Comparison of ENCODE assay signal across 17 cellular contexts in the genomic region with DNA sequence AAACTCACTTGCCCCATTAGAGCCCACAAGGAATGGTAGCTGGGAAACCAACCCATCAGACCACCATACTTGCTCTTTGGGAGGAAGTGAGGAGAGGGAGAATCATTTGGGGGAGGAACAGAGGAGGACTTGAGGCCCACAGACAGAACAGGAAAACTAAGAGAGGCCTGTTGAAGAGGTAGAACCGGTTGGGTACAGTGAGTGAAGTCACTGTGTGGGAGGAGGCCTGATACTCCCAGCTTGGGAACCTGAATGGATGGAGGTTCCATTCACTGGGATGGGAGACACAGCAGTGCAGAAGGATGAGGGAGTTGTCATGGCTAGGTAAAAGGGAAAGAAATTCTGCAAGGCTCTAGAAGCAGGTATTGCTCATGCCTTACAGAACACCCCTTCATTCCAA.
A peak's percentile ranks its signal among the peaks of the same experiment; 100 is the strongest.
DNase-seq lines count a peak whose midpoint lies in the region; ATAC-seq and TF ChIP-seq lines count a peak whose summit lies in the region.
"Had no signal": no experiment of that assay in that cellular context is flagged by ENCODE, and none has a peak within 500 bp of the region (broad histone marks: within the 10 kb centered on the region; RNA-seq: fewer than 3 reads in every experiment).

No MANE protein-coding gene starts in this region.

- peaks cover 11% of the 10 kb centered on the region for H3K4me1 ChIP-seq in Loucy (ENCODE audit: insufficient read depth, low read length, poor library complexity, severe bottlenecking)
- H3K4me1 ChIP-seq: Peyer's patch had no signal

- no peaks in the 10 kb centered on the region for H3K27me3 Mint-ChIP-seq in central memory CD8-positive, alpha-beta T cell
- no peaks in the 10 kb centered on the region for H3K27me3 Mint-ChIP-seq in neural crest cell (ENCODE audit: low read depth)

- no peaks in the 10 kb centered on the region for H3K9me2 ChIP-seq in Loucy (replicated peaks; ENCODE audit: low read depth, low read length)
- H3K9me2 ChIP-seq: SK-N-SH had no signal

- H3K27ac Mint-ChIP-seq in central memory CD8-positive, alpha-beta T cell (ENCODE audit: low read depth), result peak overlapping the region; percentile 36
- H3K27ac Mint-ChIP-seq in neural crest cell (ENCODE audit: unreplicated experiment), result peak overlapping the region; percentile 24
- H3K27ac Mint-ChIP-seq: H9 had no signal

- no peaks in the 10 kb centered on the region for H3K9me3 ChIP-seq in Loucy (ENCODE audit: insufficient read depth, low read depth, low read length)
- H3K9me3 ChIP-seq: Peyer's patch, SK-N-SH had no signal

- no peak overlapping the region for H3K4me2 ChIP-seq in Loucy (ENCODE audit: low read depth, low read length, poor library complexity, severe bottlenecking)
- H3K4me2 ChIP-seq: SK-N-SH had no signal

- no peak for TF ChIP-seq CTCF in Loucy (conservative IDR thresholded peaks at IDR 0.05; ENCODE audit: low read length)
- no peak for TF ChIP-seq CTCF in neural crest cell (conservative IDR thresholded peaks at IDR 0.05)

- peak; percentile 56 for DNase-seq in DMS53 (lab: John Stamatoyannopoulos, UW)
- no peak for DNase-seq in central memory CD8-positive, alpha-beta T cell (ENCODE audit: low spot score in 2 of 2)
- DNase-seq in neural crest cell (ENCODE audit: low read depth, low spot score), result no peak
- DNase-seq in kidney glomerular epithelial cell (lab: John Stamatoyannopoulos, UW), result no peak
- DNase-seq in COR-L47 (lab: John Stamatoyannopoulos, UW), result no peak
- DNase-seq: C1 segment of cervical spinal cord, H9, NCI-H1436, NCI-H2029, NCI-H2171 treated with DMSO at 0.1 percent for 48 hours, NCI-H446 treated with DMSO at 0.1 percent for 48 hours, NCI-H82, Peyer's patch, SHP77, SK-N-SH had no signal

- no peaks in the 10 kb centered on the region for H3K4me1 Mint-ChIP-seq in central memory CD8-positive, alpha-beta T cell
- H3K4me1 Mint-ChIP-seq in neural crest cell, result peaks cover 11% of the 10 kb centered on the region

- H3K4me3 ChIP-seq in Loucy (ENCODE audit: low read length, poor library complexity, severe bottlenecking), result no peak overlapping the region
- H3K4me3 ChIP-seq: Peyer's patch had no signal

- H4K20me1 ChIP-seq in Loucy (ENCODE audit: insufficient read depth, low read length, poor library complexity, severe bottlenecking), result no peaks in the 10 kb centered on the region

- H3K9ac ChIP-seq in Loucy (ENCODE audit: low read depth, low read length, poor library complexity, severe bottlenecking), result no peak overlapping the region
- H3K9ac ChIP-seq: SK-N-SH had no signal

- H3K79me2 ChIP-seq in Loucy (ENCODE audit: insufficient read depth, low read length), result no peaks in the 10 kb centered on the region

- H3K36me3 ChIP-seq in Loucy (ENCODE audit: insufficient read depth, low read length), result no peaks in the 10 kb centered on the region
- H3K36me3 ChIP-seq: Peyer's patch had no signal

- peak overlapping the region; percentile 63; the same call in 1 of the 2 replicates for H2AFZ ChIP-seq in Loucy (ENCODE audit: low read length)

- H3K27me3 ChIP-seq in Loucy (ENCODE audit: insufficient read depth, low read length, poor library complexity, severe bottlenecking), result no peaks in the 10 kb centered on the region
- H3K27me3 ChIP-seq: Peyer's patch had no signal

- no peak for ATAC-seq in central memory CD8-positive, alpha-beta T cell (replicated peaks; ENCODE audit: extremely low read depth, poor library complexity, severe bottlenecking)
- ATAC-seq in HG03342 (IDR thresholded peaks at IDR 0.05; ENCODE audit: unreplicated experiment), result no peak

- H3F3A ChIP-seq in Loucy (ENCODE audit: low read depth), result no peaks in the 10 kb centered on the region

- no peaks in the 10 kb centered on the region for H3K9me3 Mint-ChIP-seq in central memory CD8-positive, alpha-beta T cell
- H3K9me3 Mint-ChIP-seq in neural crest cell, result no peaks in the 10 kb centered on the region
- H3K9me3 Mint-ChIP-seq: H9 had no signal

- H3K36me3 Mint-ChIP-seq in central memory CD8-positive, alpha-beta T cell (ENCODE audit: insufficient read depth), result no peaks in the 10 kb centered on the region
- H3K36me3 Mint-ChIP-seq in neural crest cell (ENCODE audit: low read depth), result no peaks in the 10 kb centered on the region

- H3K4me3 Mint-ChIP-seq in central memory CD8-positive, alpha-beta T cell, result no peak overlapping the region
- no peak overlapping the region for H3K4me3 Mint-ChIP-seq in neural crest cell
- H3K4me3 Mint-ChIP-seq: H9 had no signal
